In genomic region chr10:109166935-109167334, GRCh38 we compare ENCODE assay signal across 33 cellular contexts.
"Had no signal": no experiment of that assay in that cellular context is flagged by ENCODE, and none has a peak within 500 bp of the region (broad histone marks: within the 10 kb centered on the region; RNA-seq: fewer than 3 reads in every experiment).

No MANE protein-coding gene starts in this region.

- H3K4me3 ChIP-seq: adrenal gland, body of pancreas, esophagus squamous epithelium, heart left ventricle, neural progenitor cell, psoas muscle, sigmoid colon, thyroid gland, upper lobe of left lung, vagina had no signal

- H3K4me1 ChIP-seq: adrenal gland, body of pancreas, esophagus squamous epithelium, heart left ventricle, neural progenitor cell, parathyroid adenoma, psoas muscle, sigmoid colon, thyroid gland, upper lobe of left lung, vagina had no signal

- H2AFZ ChIP-seq: neural progenitor cell, parathyroid adenoma had no signal

- H3K4me2 ChIP-seq: neural progenitor cell had no signal

- H3K27ac ChIP-seq: adrenal gland, body of pancreas, esophagus squamous epithelium, heart left ventricle, neural progenitor cell, parathyroid adenoma, psoas muscle, sigmoid colon, thyroid gland, upper lobe of left lung, vagina, VCaP had no signal

- ATAC-seq: body of pancreas; heart left ventricle; left colon; naive thymus-derived CD8-positive, alpha-beta T cell; psoas muscle; stimulated activated effector memory CD8-positive, alpha-beta T cell treated with anti-CD3 and anti-CD28 coated beads, Interleukin-12 subunit alpha, Interleukin-12 subunit beta, amount 100 ng/mL, for 72 hours; stimulated activated naive CD8-positive, alpha-beta T cell treated with anti-CD3 and anti-CD28 coated beads, Interleukin-15, amount 100 ng/mL, for 72 hours had no signal

- H3K9ac ChIP-seq: neural progenitor cell, parathyroid adenoma had no signal

- H3K9me3 ChIP-seq: adrenal gland, body of pancreas, heart left ventricle, sigmoid colon, thyroid gland, upper lobe of left lung, vagina had no signal

- DNase-seq: activated CD4-positive, alpha-beta T cell treated with anti-CD3 and anti-CD28 coated beads for 4 hours; activated CD4-positive, alpha-beta T cell treated with anti-CD3 and anti-CD28 coated beads, Interleukin-2, amount 50 U/mL, for 48 hours; activated CD8-positive, alpha-beta memory T cell treated with anti-CD3 and anti-CD28 coated beads for 24 hours; activated effector memory CD4-positive, alpha-beta T cell treated with Interleukin-2 at 50 U/mL for 16 hours; activated naive CD4-positive, alpha-beta T cell treated with Interleukin-2 at 50 U/mL for 16 hours; adrenal gland; aorta; body of pancreas; dermis blood vessel endothelial cell; effector CD4-positive, alpha-beta T cell; esophagus squamous epithelium; heart left ventricle; hypothalamus; immature natural killer cell; kidney; left colon; mammary epithelial cell; midbrain; naive thymus-derived CD8-positive, alpha-beta T cell; occipital lobe; psoas muscle; sigmoid colon; small intestine; stimulated activated CD4-positive, alpha-beta T cell treated with anti-CD3 and anti-CD28 coated beads, Interleukin-4, amount 100 ng/mL, for 24 hours; stimulated activated naive CD8-positive, alpha-beta T cell treated with anti-CD3 and anti-CD28 coated beads, Interleukin-15, amount 100 ng/mL, for 72 hours; substantia nigra; thyroid gland; upper lobe of left lung had no signal

- H3K27me3 ChIP-seq: adrenal gland, body of pancreas, esophagus squamous epithelium, heart left ventricle, neural progenitor cell, sigmoid colon, thyroid gland, upper lobe of left lung, vagina had no signal

- H3K36me3 ChIP-seq: adrenal gland, esophagus squamous epithelium, heart left ventricle, neural progenitor cell, sigmoid colon, thyroid gland, upper lobe of left lung, vagina had no signal
